ENCODE assay signal across 29 cellular contexts in genomic region chr4:32147446-32148064, GRCh38.
DNase-seq lines count a peak whose midpoint lies in the region; ATAC-seq, FAIRE-seq and TF ChIP-seq lines count a peak whose summit lies in the region.
"Had no signal": no experiment of that assay in that cellular context is flagged by ENCODE, and none has a peak within 500 bp of the region (broad histone marks: within the 10 kb centered on the region; RNA-seq: fewer than 3 reads in every experiment).

No MANE protein-coding gene starts in this region.

- TF ChIP-seq EP300 in SK-N-SH (IDR thresholded peaks at IDR 0.05; ENCODE audit: borderline replicate concordance in 1 of 2, low read depth in 1 of 2, low read length in 1 of 2), result no peak

- no peaks in the 10 kb centered on the region for H3K9me2 ChIP-seq in SK-N-SH

- H3K9ac ChIP-seq in SK-N-SH (no peak overlapping the region), keratinocyte (ENCODE audit: control insufficient read depth, extremely low read depth, insufficient read depth, low read length) (peak overlapping the region; percentile 46)

- H3K9me3 Mint-ChIP-seq in stimulated activated effector memory CD8-positive, alpha-beta T cell treated with anti-CD3 and anti-CD28 coated beads, Interleukin-12 subunit alpha, Interleukin-12 subunit beta, amount 100 ng/mL, for 72 hours, result peaks cover 5% of the 10 kb centered on the region

- no peaks in the 10 kb centered on the region for H3K36me3 Mint-ChIP-seq in stimulated activated effector memory CD8-positive, alpha-beta T cell treated with anti-CD3 and anti-CD28 coated beads, Interleukin-12 subunit alpha, Interleukin-12 subunit beta, amount 100 ng/mL, for 72 hours
- H3K36me3 Mint-ChIP-seq: activated naive CD4-positive, alpha-beta T cell treated with anti-CD3 and anti-CD28 coated beads, Interleukin-2, amount 50 U/mL, for 72 hours had no signal

- intact Hi-C loops in A673 (cut with micrococcal nuclease; ENCODE audit: unreplicated experiment), result loop anchor here (10.0 kb wide), 1 partner anchor 277 kb away; no protein-coding TSS in a partner anchor

- no peak overlapping the region for H3K4me3 Mint-ChIP-seq in stimulated activated effector memory CD8-positive, alpha-beta T cell treated with anti-CD3 and anti-CD28 coated beads, Interleukin-12 subunit alpha, Interleukin-12 subunit beta, amount 100 ng/mL, for 72 hours
- H3K4me3 Mint-ChIP-seq: activated T-helper 1 cell treated with anti-CD3 and anti-CD28 coated beads, Interleukin-12 subunit alpha, Interleukin-12 subunit beta, Interleukin-2, Interleukin-4 antibody, amounts not matched to agents 30 ng/mL and 10 ng/mL and 1 ng/mL, durations not matched to agents 14 hours and 24 hours and 36 hours; central memory CD8-positive, alpha-beta T cell; stimulated activated naive CD8-positive, alpha-beta T cell treated with anti-CD3 and anti-CD28 coated beads, Interleukin-15, amount 100 ng/mL, for 72 hours had no signal

- H3K9me1 ChIP-seq in keratinocyte (ENCODE audit: control insufficient read depth, extremely low read depth, insufficient read depth, low read length), result no peaks in the 10 kb centered on the region

- dilution Hi-C loops in keratinocyte (cut with MboI; ENCODE audit: extremely low pct_ligation_motif_present, low sequenced_read_pairs), result no loop called here

- H3F3A ChIP-seq in SK-N-SH (replicated peaks; ENCODE audit: insufficient read depth), result no peaks in the 10 kb centered on the region

- H3K79me2 ChIP-seq in SK-N-SH (ENCODE audit: insufficient read depth), result no peaks in the 10 kb centered on the region
- H3K79me2 ChIP-seq in keratinocyte (ENCODE audit: control insufficient read depth, insufficient read depth, low read length), result no peaks in the 10 kb centered on the region

- FAIRE-seq in keratinocyte (lab: Jason Lieb, UNC), result no peak
- FAIRE-seq: H54 had no signal

- H3K4me3 ChIP-seq in SK-N-SH (ENCODE audit: low read depth in 2 of 2, low read length in 1 of 2), result no peak overlapping the region
- H3K4me3 ChIP-seq in SJCRH30, result peak overlapping the region; percentile 43
- H3K4me3 ChIP-seq in keratinocyte (ENCODE audit: control insufficient read depth in 2 of 3, extremely low read depth in 1 of 3, insufficient read depth in 2 of 3, low read depth in 1 of 3, low read length in 3 of 3), result peak overlapping the region in 2 of 3 experiments; percentile 50 to 70
- no peak overlapping the region for H3K4me3 ChIP-seq in A673 (ENCODE audit: low read depth, low read length, poor library complexity, severe bottlenecking)
- H3K4me3 ChIP-seq: ascending aorta, dorsolateral prefrontal cortex, gastroesophageal sphincter, lung, tibial nerve had no signal

- H3K9me3 ChIP-seq in SK-N-SH (no peaks in the 10 kb centered on the region), SJCRH30 (replicated peaks) (peaks cover 3% of the 10 kb centered on the region; the same call in 1 of the 2 replicates), keratinocyte (ENCODE audit: control insufficient read depth, low read depth, low read length) (no peaks in the 10 kb centered on the region), A673 (ENCODE audit: low read depth, low read length, poor library complexity, severe bottlenecking) (no peaks in the 10 kb centered on the region)
- H3K9me3 ChIP-seq: ascending aorta, gastroesophageal sphincter, tibial nerve had no signal

- H2AFZ ChIP-seq in SK-N-SH (ENCODE audit: low read depth), result 0 out of 2 replicates have a peak overlapping the region, but pooled peaks have one; percentile 50
- H2AFZ ChIP-seq in keratinocyte (ENCODE audit: control insufficient read depth, low read length), result peak overlapping the region; percentile 92

- CTCF ChIA-PET in SK-N-SH (lab: Yijun Ruan, JAX), result interaction anchor here (0.6 kb wide), 1 partner anchor 1768 kb away, joined by 3 read pairs; no protein-coding TSS in a partner anchor
- CTCF ChIA-PET in A673 (lab: Charles Lee), result no interaction called here

- 15% methylated on average over 5 of the region's 5 CpGs for WGBS in SK-N-SH (ENCODE audit: low lambda C conversion rate)

- no peaks in the 10 kb centered on the region for H3K4me1 Mint-ChIP-seq in stimulated activated effector memory CD8-positive, alpha-beta T cell treated with anti-CD3 and anti-CD28 coated beads, Interleukin-12 subunit alpha, Interleukin-12 subunit beta, amount 100 ng/mL, for 72 hours
- H3K4me1 Mint-ChIP-seq: central memory CD8-positive, alpha-beta T cell; stimulated activated naive CD8-positive, alpha-beta T cell treated with anti-CD3 and anti-CD28 coated beads, Interleukin-15, amount 100 ng/mL, for 72 hours had no signal

- no TSS peak for BruUV-seq in A673 (replicated peaks; lab: Mats Ljungman, UMichigan)

- POLR2A ChIA-PET in SK-N-SH (lab: Yijun Ruan, JAX), result no interaction called here
- POLR2A ChIA-PET in A673 (lab: Charles Lee; ENCODE audit: low non-redundant PET), result interaction anchor here (0.6 kb wide), 1 partner anchor 573 kb away, joined by 4 read pairs; no protein-coding TSS in a partner anchor

- no peaks in the 10 kb centered on the region for H3K36me3 ChIP-seq in SK-N-SH (replicated peaks in 1 of 2; ENCODE audit: control insufficient read depth in 1 of 2, insufficient read depth in 2 of 2, low read length in 1 of 2)
- no peaks in the 10 kb centered on the region for H3K36me3 ChIP-seq in SJCRH30
- H3K36me3 ChIP-seq in keratinocyte (ENCODE audit: control insufficient read depth in 2 of 2, extremely low read depth in 1 of 2, insufficient read depth in 2 of 2, low read length in 2 of 2), result no peaks in the 10 kb centered on the region
- H3K36me3 ChIP-seq in A673 (ENCODE audit: insufficient read depth, low read length, poor library complexity, severe bottlenecking), result no peaks in the 10 kb centered on the region
- H3K36me3 ChIP-seq: ascending aorta, gastroesophageal sphincter, tibial nerve, WERI-Rb-1 had no signal

- no peak overlapping the region for H3K27ac ChIP-seq in SK-N-SH (ENCODE audit: low read depth in 2 of 2, low read length in 1 of 2)
- peak overlapping the region; percentile 83 for H3K27ac ChIP-seq in SJCRH30
- peak overlapping the region; percentile 12 for H3K27ac ChIP-seq in keratinocyte (ENCODE audit: control insufficient read depth, insufficient read depth, low read length)
- H3K27ac ChIP-seq in A673 (ENCODE audit: low read depth, low read length, poor library complexity, severe bottlenecking), result no peak overlapping the region
- H3K27ac ChIP-seq: ascending aorta, dorsolateral prefrontal cortex, gastroesophageal sphincter, tibial nerve, WERI-Rb-1 had no signal

- no peak overlapping the region; the same call in 1 of the 2 replicates for H3K4me2 ChIP-seq in SK-N-SH
- H3K4me2 ChIP-seq in keratinocyte (ENCODE audit: control insufficient read depth, extremely low read depth, insufficient read depth, low read depth, low read length), result peak overlapping the region; percentile 87

- TF ChIP-seq CTCF in SK-N-SH (IDR thresholded peaks at IDR 0.05) (no peak), keratinocyte (optimal IDR thresholded peaks at IDR 0.05 in 1 of 3, IDR thresholded peaks at IDR 0.05 in 1 of 3, conservative IDR thresholded peaks at IDR 0.05 in 1 of 3; ENCODE audit: extremely low read depth in 1 of 3, insufficient read depth in 2 of 3, low read length in 3 of 3) (no peak), A673 (conservative IDR thresholded peaks at IDR 0.05; ENCODE audit: low read depth, low read length) (no peak)

- ATAC-seq in SK-N-SH treated with all-trans-retinoic acid at 6 μM for 48 hours, result no peak
- ATAC-seq in stimulated activated effector memory CD8-positive, alpha-beta T cell treated with anti-CD3 and anti-CD28 coated beads, Interleukin-12 subunit alpha, Interleukin-12 subunit beta, amount 100 ng/mL, for 72 hours, result peak; percentile 51
- ATAC-seq: activated naive CD4-positive, alpha-beta T cell treated with anti-CD3 and anti-CD28 coated beads, Interleukin-2, amount 50 U/mL, for 72 hours; gastroesophageal sphincter; stimulated activated naive CD8-positive, alpha-beta T cell treated with anti-CD3 and anti-CD28 coated beads, Interleukin-15, amount 100 ng/mL, for 72 hours had no signal

- no peak overlapping the region for H3K27ac Mint-ChIP-seq in stimulated activated effector memory CD8-positive, alpha-beta T cell treated with anti-CD3 and anti-CD28 coated beads, Interleukin-12 subunit alpha, Interleukin-12 subunit beta, amount 100 ng/mL, for 72 hours
- H3K27ac Mint-ChIP-seq: activated naive CD4-positive, alpha-beta T cell treated with anti-CD3 and anti-CD28 coated beads, Interleukin-2, amount 50 U/mL, for 72 hours; activated T-helper 1 cell treated with anti-CD3 and anti-CD28 coated beads, Interleukin-12 subunit alpha, Interleukin-12 subunit beta, Interleukin-2, Interleukin-4 antibody, amounts not matched to agents 30 ng/mL and 10 ng/mL and 1 ng/mL, durations not matched to agents 14 hours and 24 hours and 36 hours; stimulated activated naive CD8-positive, alpha-beta T cell treated with anti-CD3 and anti-CD28 coated beads, Interleukin-15, amount 100 ng/mL, for 72 hours had no signal

- TF ChIP-seq RAD21 in SK-N-SH (IDR thresholded peaks at IDR 0.05; ENCODE audit: low read length), result no peak

- H3K27me3 ChIP-seq in SK-N-SH (ENCODE audit: insufficient read depth) (no peaks in the 10 kb centered on the region), SJCRH30 (no peaks in the 10 kb centered on the region), keratinocyte (ENCODE audit: control insufficient read depth, extremely low read depth, insufficient read depth, low read length) (no peaks in the 10 kb centered on the region), A673 (replicated peaks; ENCODE audit: insufficient read depth, low read depth, low read length, poor library complexity) (no peaks in the 10 kb centered on the region)
- H3K27me3 ChIP-seq: ascending aorta, dorsolateral prefrontal cortex, gastroesophageal sphincter, tibial nerve had no signal

- no peaks in the 10 kb centered on the region; a peak in 1 of 4 replicates for H3K4me1 ChIP-seq in SK-N-SH (ENCODE audit: control insufficient read depth in 1 of 2, insufficient read depth in 2 of 2, low read depth in 1 of 2, low read length in 1 of 2)
- peaks cover 13% of the 10 kb centered on the region for H3K4me1 ChIP-seq in SJCRH30
- peaks cover 18% of the 10 kb centered on the region for H3K4me1 ChIP-seq in keratinocyte (ENCODE audit: control insufficient read depth, extremely low read depth, insufficient read depth, low read length)
- H3K4me1 ChIP-seq in A673 (ENCODE audit: insufficient read depth, low read length, poor library complexity, severe bottlenecking), result peaks cover 13% of the 10 kb centered on the region
- H3K4me1 ChIP-seq: ascending aorta had no signal

- H4K20me1 ChIP-seq in SK-N-SH (ENCODE audit: insufficient read depth) (no peaks in the 10 kb centered on the region), keratinocyte (ENCODE audit: control insufficient read depth, extremely low read depth, insufficient read depth, low read length) (no peaks in the 10 kb centered on the region)

- no peak for DNase-seq in SK-N-SH
- DNase-seq in SJCRH30, result peak; percentile 55 to 82
- DNase-seq in keratinocyte (ENCODE audit: low read depth, low spot score), result no peak
- no peak for DNase-seq in stimulated activated effector memory CD8-positive, alpha-beta T cell treated with anti-CD3 and anti-CD28 coated beads, Interleukin-12 subunit alpha, Interleukin-12 subunit beta, amount 100 ng/mL, for 72 hours (ENCODE audit: low spot score in 2 of 2)
- no peak for DNase-seq in A673 (ENCODE audit: low spot score)
- DNase-seq in NCI-H2227 (lab: John Stamatoyannopoulos, UW; ENCODE audit: unreplicated experiment), result no peak
- DNase-seq in AG20443 (ENCODE audit: low spot score), result no peak
- DNase-seq: 8988T; activated CD4-positive, alpha-beta T cell treated with anti-CD3 and anti-CD28 coated beads, Interleukin-2, amount 50 U/mL, for 1 hour; dorsolateral prefrontal cortex; erythroblast; islet precursor cell; NCI-H1436 treated with DMSO at 0.1 percent for 48 hours; NCI-H526; retina; SIG-M5; stimulated activated CD4-positive, alpha-beta T cell treated with anti-CD3 and anti-CD28 coated beads, Interleukin-12 subunit alpha, Interleukin-12 subunit beta, amount 100 ng/mL, for 4 hours; stimulated activated CD4-positive, alpha-beta T cell treated with anti-CD3 and anti-CD28 coated beads, Interleukin-4, amount 100 ng/mL, for 4 hours; stimulated activated naive CD8-positive, alpha-beta T cell treated with anti-CD3 and anti-CD28 coated beads, Interleukin-15, amount 100 ng/mL, for 72 hours; WERI-Rb-1 had no signal

Comparison
In these comparisons a context has a peak if more than half of its experiments do, and no peak if none do; other contexts are left out.
1. DNase-seq: peak in SJCRH30 (2 of 2); none in SK-N-SH (single experiment), keratinocyte (single experiment), stimulated activated effector memory CD8-positive, alpha-beta T cell treated with anti-CD3 and anti-CD28 coated beads, Interleukin-12 subunit alpha, Interleukin-12 subunit beta, amount 100 ng/mL, for 72 hours (0 of 2), A673 (single experiment), NCI-H2227 (single experiment) and AG20443 (single experiment).
2. H3K27ac ChIP-seq: peak in SJCRH30 (single experiment) and keratinocyte (single experiment); none in SK-N-SH (0 of 2) and A673 (single experiment).
3. H3K4me3 ChIP-seq: peak in SJCRH30 (single experiment) and keratinocyte (2 of 3); none in SK-N-SH (0 of 2) and A673 (single experiment).